11 cellular contexts compared by ENCODE assay signal in the genomic region with DNA sequence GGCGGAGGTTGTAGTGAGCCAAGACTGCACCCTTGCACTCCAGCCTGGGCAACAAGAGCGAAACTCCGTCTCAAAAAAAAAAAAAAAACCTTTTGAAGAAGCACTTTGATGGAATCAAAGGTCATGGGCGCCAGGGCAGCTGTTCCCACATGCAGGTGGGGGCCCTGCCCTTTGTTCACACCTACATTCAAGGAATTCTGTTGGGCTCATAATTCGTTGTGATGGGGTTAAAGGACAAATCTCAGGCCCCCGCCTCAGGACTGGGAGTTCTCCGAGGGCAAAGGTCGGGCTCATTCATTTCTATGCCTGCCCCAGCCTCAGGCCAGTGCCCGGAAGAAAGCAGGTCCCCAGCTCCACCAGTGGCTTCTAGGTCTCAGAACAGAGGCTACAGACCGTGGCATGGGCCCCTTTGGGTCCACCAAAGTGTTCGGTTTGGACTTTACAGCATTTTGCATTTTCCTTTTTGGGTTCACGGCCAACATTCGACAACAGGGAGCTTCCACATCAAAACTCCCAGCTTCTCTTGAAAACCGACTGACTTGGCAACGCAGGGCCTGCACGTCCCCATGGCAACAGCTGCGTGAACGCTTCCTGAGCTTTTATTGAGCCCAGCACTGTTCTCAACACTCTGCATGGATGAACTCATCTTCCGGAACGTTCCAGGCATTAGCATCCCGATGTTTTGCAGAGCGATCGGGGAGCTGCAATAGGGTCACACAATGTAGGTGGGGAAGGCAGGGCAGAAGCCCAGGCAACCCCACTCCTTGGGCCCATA. TPM values are rescaled to one million over a fixed set of nuclear protein-coding genes. Genes with fewer than 3 reads are reported as not detected.
DNase-seq lines count a peak whose midpoint lies in the region; ATAC-seq and TF ChIP-seq lines count a peak whose summit lies in the region.
"Had no signal": no experiment of that assay in that cellular context is flagged by ENCODE, and none has a peak within 500 bp of the region (broad histone marks: within the 10 kb centered on the region; RNA-seq: fewer than 3 reads in every experiment).

No MANE protein-coding gene starts in this region.

- H3K9me3 Mint-ChIP-seq in endothelial cell (ENCODE audit: unreplicated experiment): no peaks in the 10 kb centered on the region

- peaks cover 4% of the 10 kb centered on the region for H3K27me3 Mint-ChIP-seq in endothelial cell (ENCODE audit: unreplicated experiment)

- no peaks in the 10 kb centered on the region for H3K36me3 ChIP-seq in testis (ENCODE audit: low read depth, missing control alignments)

- WGBS in testis, 2 donors: 51 to 57% methylated on average over 20 to 23 of the region's 23 CpGs

- no peak for ATAC-seq in HG02610 (IDR thresholded peaks at IDR 0.05; ENCODE audit: unreplicated experiment)
- ATAC-seq: Panc1 had no signal

- no peak overlapping the region for H3K27ac Mint-ChIP-seq in endothelial cell (ENCODE audit: unreplicated experiment)

- H3K4me1 Mint-ChIP-seq in endothelial cell (ENCODE audit: unreplicated experiment): no peaks in the 10 kb centered on the region

- no peak for TF ChIP-seq POLR2A in testis (IDR thresholded peaks at IDR 0.05)

- intact Hi-C loops in dorsolateral prefrontal cortex (cut with DNase I): no loop called here
- intact Hi-C loops in testis (cut with DNase I; ENCODE audit: low total_unique reads): no loop called here

- H3K4me3 ChIP-seq in dorsolateral prefrontal cortex (peak overlapping the region in 11 of 59 donors; percentile 1 to 33 (median 15)), testis (no peak overlapping the region)

- no peaks in the 10 kb centered on the region for H3K9me3 ChIP-seq in testis

- H3K27me3 ChIP-seq in dorsolateral prefrontal cortex (no peaks in the 10 kb centered on the region), testis (no peaks in the 10 kb centered on the region)

- DNase-seq in NCI-H1417 (lab: John Stamatoyannopoulos, UW) (peak in 2 of 3 experiments; percentile 30 to 68), NCI-H1417 treated with DMSO at 0.1 percent for 48 hours (lab: John Stamatoyannopoulos, UW) (no peak), dorsolateral prefrontal cortex (peak; percentile 55 to 93 (median 84)), midbrain (lab: John Stamatoyannopoulos, UW) (peak; percentile 59), testis (peak; percentile 51), endothelial cell (ENCODE audit: low spot score) (no peak)
- DNase-seq in activated effector memory CD4-positive, alpha-beta T cell treated with Interleukin-2 at 50 U/mL for 16 hours: no peak
- DNase-seq: activated CD4-positive, alpha-beta T cell treated with anti-CD3 and anti-CD28 coated beads for 1 hour; trophoblast cell had no signal

- no peak overlapping the region for H3K4me3 Mint-ChIP-seq in endothelial cell (ENCODE audit: unreplicated experiment)

- no peaks in the 10 kb centered on the region for H3K36me3 Mint-ChIP-seq in endothelial cell (ENCODE audit: low read depth, unreplicated experiment)

- peak overlapping the region; percentile 12 to 96 (median 80) for H3K27ac ChIP-seq in dorsolateral prefrontal cortex
- H3K27ac ChIP-seq in testis: no peak overlapping the region

- no peaks in the 10 kb centered on the region for H3K4me1 ChIP-seq in testis

- TF ChIP-seq CTCF in dorsolateral prefrontal cortex (IDR thresholded peaks at IDR 0.05 in 54 of 56, conservative IDR thresholded peaks at IDR 0.05 in 2 of 56; ENCODE audit: low read depth in 1 of 56, partially characterized antibody in 56 of 56) (no peak), testis (IDR thresholded peaks at IDR 0.05) (no peak), endothelial cell (IDR thresholded peaks at IDR 0.05; ENCODE audit: unreplicated experiment) (no peak)

RNA-seq across cellular contexts. Expression of a gene that starts 10.1 kb away (rescaled TPM):
- total RNA-seq in dorsolateral prefrontal cortex (10 to 100 TPM; 30.4 to 92.6 (median 66.4) TPM), testis (10 to 100 TPM; 78.1 to 81.1 TPM), endothelial cell (ENCODE audit: unreplicated experiment) (95.5 TPM)
- polyA plus RNA-seq in testis (ENCODE audit: insufficient read depth, low read depth, low replicate concordance): 122 TPM

RNA-seq across cellular contexts. Expression of a gene that starts 21.6 kb away (rescaled TPM):
- total RNA-seq in dorsolateral prefrontal cortex (100 to 1,000 TPM; 138 to 218 (median 173) TPM), testis (100 to 1,000 TPM; 279 to 336 TPM), endothelial cell (ENCODE audit: unreplicated experiment) (290 TPM)
- polyA plus RNA-seq in testis (ENCODE audit: insufficient read depth, low read depth, low replicate concordance): 358 TPM

RNA-seq across cellular contexts. Expression of a gene that starts 27.3 kb away (rescaled TPM):
- total RNA-seq in dorsolateral prefrontal cortex (1 to 10 TPM; 1.6 to 9.6 (median 3.6) TPM), testis (1 to 10 TPM; 2.9 to 5.1 TPM), endothelial cell (ENCODE audit: unreplicated experiment) (4.6 TPM)
- polyA plus RNA-seq in testis (ENCODE audit: insufficient read depth, low read depth, low replicate concordance): 1.1 TPM

RNA-seq across cellular contexts. Expression of a gene that starts 30.4 kb away (rescaled TPM):
- total RNA-seq in dorsolateral prefrontal cortex: 10 to 100 TPM; 39.9 to 75.3 (median 52.4) TPM
- 100 to 1,000 TPM; 243 to 524 TPM for total RNA-seq in testis
- 608 TPM for polyA plus RNA-seq in testis (ENCODE audit: insufficient read depth, low read depth, low replicate concordance)
- total RNA-seq in endothelial cell (ENCODE audit: unreplicated experiment): 66.8 TPM

RNA-seq across cellular contexts. Expression of a gene that starts 30.5 kb away (rescaled TPM):
- total RNA-seq in dorsolateral prefrontal cortex (10 to 100 TPM in 1 of 120 experiments, 1 to 10 TPM in 119; 1.1 to 11.0 (median 4.3) TPM), testis (1 to 10 TPM; 3.2 to 3.9 TPM), endothelial cell (ENCODE audit: unreplicated experiment) (0.23 TPM)
- 7.6 TPM for polyA plus RNA-seq in testis (ENCODE audit: insufficient read depth, low read depth, low replicate concordance)

Comparison
In these comparisons a context has a peak if more than half of its experiments do, and no peak if none do; other contexts are left out.
1. DNase-seq: peak in NCI-H1417 (2 of 3), dorsolateral prefrontal cortex (10 of 10), midbrain (single experiment) and testis (single experiment); none in NCI-H1417 treated with DMSO at 0.1 percent for 48 hours (single experiment), endothelial cell (single experiment) and activated effector memory CD4-positive, alpha-beta T cell treated with Interleukin-2 at 50 U/mL for 16 hours (single experiment).
2. H3K27ac ChIP-seq: peak in dorsolateral prefrontal cortex (59 of 59); none in testis (0 of 2).